Comparison of ENCODE assay signal across 8 cellular contexts in the genomic region with DNA sequence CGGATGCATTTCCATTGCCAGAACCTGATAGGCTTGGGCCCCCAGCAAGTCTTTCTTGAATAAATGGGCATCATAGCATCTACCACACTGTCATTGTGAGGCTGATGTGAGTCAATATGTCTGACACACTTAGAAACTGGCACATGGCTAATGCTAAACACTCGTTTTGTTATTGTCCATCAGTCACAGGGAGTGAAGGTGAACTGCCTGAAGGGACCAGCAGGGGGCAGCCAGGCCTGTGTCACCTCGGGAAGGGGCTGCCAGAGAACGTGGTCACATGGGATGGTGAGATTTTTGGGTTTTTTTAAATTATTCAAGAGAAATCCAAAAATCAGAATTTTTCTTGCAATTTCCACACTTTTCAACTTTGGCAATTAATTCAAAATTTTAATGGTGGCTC. TPM values are rescaled to one million over a fixed set of nuclear protein-coding genes. Genes with fewer than 3 reads are reported as not detected.
A peak's percentile ranks its signal among the peaks of the same experiment; 100 is the strongest.
DNase-seq lines count a peak whose midpoint lies in the region; ATAC-seq and TF ChIP-seq lines count a peak whose summit lies in the region.

No MANE protein-coding gene starts in this region.

- H3K4me1 Mint-ChIP-seq in activated T-cell treated with anti-CD3 and anti-CD28 coated beads, Interleukin-2, amount 50 U/mL, for 24 hours (ENCODE audit: low read depth) = no peaks in the 10 kb centered on the region

- H3K27me3 ChIP-seq in esophagus muscularis mucosa (peaks cover 0 to 33% (median 0%) of the 10 kb centered on the region in 4 donors), psoas muscle (ENCODE audit: insufficient read depth in 3 of 3, low read length in 2 of 3) (peaks cover 0 to 18% (median 0%) of the 10 kb centered on the region in 3 donors)

- peak; percentile 33 for DNase-seq in activated T-cell treated with anti-CD3 and anti-CD28 coated beads for 48 hours (ENCODE audit: low read depth)
- no peak for DNase-seq in activated T-cell treated with anti-CD3 and anti-CD28 coated beads, Interleukin-2, amount 50 U/mL, for 24 hours
- peak; percentile 55 for DNase-seq in NB4 (ENCODE audit: low read depth)
- DNase-seq in esophagus muscularis mucosa (ENCODE audit: extremely low spot score) = no peak
- peak; percentile 54 to 61 for DNase-seq in psoas muscle

- no peak for TF ChIP-seq POLR2A in NB4 (IDR thresholded peaks at IDR 0.05; ENCODE audit: extremely low read depth, insufficient read length)
- TF ChIP-seq POLR2A in esophagus muscularis mucosa (IDR thresholded peaks at IDR 0.05; ENCODE audit: low read depth) = no peak

- H3K9me3 Mint-ChIP-seq in activated T-cell treated with anti-CD3 and anti-CD28 coated beads, Interleukin-2, amount 50 U/mL, for 24 hours = no peaks in the 10 kb centered on the region

- intact Hi-C loops in esophagus muscularis mucosa (cut with DNase I) = no loop called here
- intact Hi-C loops in psoas muscle (cut with DNase I) = no loop called here

- ATAC-seq in psoas muscle = no peak
- no peak for ATAC-seq in HG02610 (IDR thresholded peaks at IDR 0.05; ENCODE audit: unreplicated experiment)
- ATAC-seq in GM19328 (IDR thresholded peaks at IDR 0.05; ENCODE audit: unreplicated experiment) = no peak
- ATAC-seq in HG03097 (IDR thresholded peaks at IDR 0.05; ENCODE audit: low FRiP score, unreplicated experiment) = no peak

- H3K27ac ChIP-seq in esophagus muscularis mucosa (replicated peaks in 1 of 4) (no peak overlapping the region), psoas muscle (no peak overlapping the region)

- no peak overlapping the region for H3K4me3 ChIP-seq in NB4 (ENCODE audit: low read depth, low read length)
- H3K4me3 ChIP-seq in esophagus muscularis mucosa = no peak overlapping the region
- no peak overlapping the region for H3K4me3 ChIP-seq in psoas muscle

- peak; percentile 88 for TF ChIP-seq CTCF in NB4 (IDR thresholded peaks at IDR 0.05; ENCODE audit: low read depth, low read length)
- TF ChIP-seq CTCF in esophagus muscularis mucosa (IDR thresholded peaks at IDR 0.05) = peak; percentile 34 to 54 (median 48)
- TF ChIP-seq CTCF in psoas muscle (IDR thresholded peaks at IDR 0.05) = no peak

- H3K36me3 Mint-ChIP-seq in activated T-cell treated with anti-CD3 and anti-CD28 coated beads, Interleukin-2, amount 50 U/mL, for 24 hours (ENCODE audit: low read depth) = no peaks in the 10 kb centered on the region

- H3K36me3 ChIP-seq in esophagus muscularis mucosa = no peaks in the 10 kb centered on the region
- no peaks in the 10 kb centered on the region for H3K36me3 ChIP-seq in psoas muscle (ENCODE audit: insufficient read depth in 1 of 2, low read depth in 1 of 2)

- H3K4me1 ChIP-seq in esophagus muscularis mucosa (peaks cover 0 to 11% (median 9%) of the 10 kb centered on the region in 4 donors), psoas muscle (no peaks in the 10 kb centered on the region)

- H3K9me3 ChIP-seq in esophagus muscularis mucosa (no peaks in the 10 kb centered on the region), psoas muscle (no peaks in the 10 kb centered on the region)

- no peak overlapping the region for H3K4me3 Mint-ChIP-seq in activated T-cell treated with anti-CD3 and anti-CD28 coated beads, Interleukin-2, amount 50 U/mL, for 24 hours

- peaks cover 3% of the 10 kb centered on the region for H3K27me3 Mint-ChIP-seq in activated T-cell treated with anti-CD3 and anti-CD28 coated beads, Interleukin-2, amount 50 U/mL, for 24 hours

- 26% methylated on average over 4 of the region's 4 CpGs for WGBS in esophagus muscularis mucosa
- 8 to 13% (median 9%) methylated on average over 4 of the region's 4 CpGs for WGBS in psoas muscle, 3 donors

- TF ChIP-seq EP300 in esophagus muscularis mucosa (IDR thresholded peaks at IDR 0.05) = no peak

- no peak overlapping the region for H3K27ac Mint-ChIP-seq in activated T-cell treated with anti-CD3 and anti-CD28 coated beads, Interleukin-2, amount 50 U/mL, for 24 hours

RNA-seq across cellular contexts. Expression of gene RCVRN, which starts 0.8 kb away (rescaled TPM):
- under 1 TPM in 1 of 4 donors, not detected in 3; 0.52 TPM for total RNA-seq in esophagus muscularis mucosa
- not detected for total RNA-seq in psoas muscle
- polyA plus RNA-seq in psoas muscle = under 1 TPM in 1 of 3 donors, not detected in 2; 0.23 TPM

Comparison
In these comparisons a context has a peak if more than half of its experiments do, and no peak if none do; other contexts are left out.
1. DNase-seq: peak in activated T-cell treated with anti-CD3 and anti-CD28 coated beads for 48 hours (single experiment), NB4 (single experiment) and psoas muscle (2 of 2); none in activated T-cell treated with anti-CD3 and anti-CD28 coated beads, Interleukin-2, amount 50 U/mL, for 24 hours (single experiment) and esophagus muscularis mucosa (single experiment).